Comparison of ENCODE assay signal across 20 cellular contexts in genomic region chr16:56982695-56983094, GRCh38. TPM values are rescaled to one million over a fixed set of nuclear protein-coding genes. Genes with fewer than 3 reads are reported as not detected.
DNase-seq lines count a peak whose midpoint lies in the region; ATAC-seq and TF ChIP-seq lines count a peak whose summit lies in the region.
"Had no signal": no experiment of that assay in that cellular context is flagged by ENCODE, and none has a peak within 500 bp of the region (broad histone marks: within the 10 kb centered on the region; RNA-seq: fewer than 3 reads in every experiment).

No MANE protein-coding gene starts in this region.

- CTCF ChIA-PET in activated CD4-positive, alpha-beta T cell treated with anti-CD3 and anti-CD28 coated beads for 36 hours (lab: Charles Lee): interaction anchor here (0.6 to 1.4 kb wide), 2 partner anchors 41 to 187 kb away, joined by 3 read pairs; no protein-coding TSS in a partner anchor
- CTCF ChIA-PET in activated CD8-positive, alpha-beta T cell treated with anti-CD3 and anti-CD28 coated beads for 36 hours (lab: Charles Lee): interaction anchor here (1.2 to 8.3 kb wide), 2 partner anchors 12 to 18 kb away, joined by 4 to 87 read pairs; partner anchors contain the start of gene CETP

- intact Hi-C loops in activated CD4-positive, alpha-beta T cell treated with anti-CD3 and anti-CD28 coated beads for 36 hours (cut with DNase I, micrococcal nuclease): no loop called here
- intact Hi-C loops in activated CD8-positive, alpha-beta T cell treated with anti-CD3 and anti-CD28 coated beads for 36 hours (cut with micrococcal nuclease): no loop called here
- intact Hi-C loops in ascending aorta (cut with DNase I): no loop called here

- no peaks in the 10 kb centered on the region for H3K27me3 Mint-ChIP-seq in activated CD4-positive, alpha-beta T cell treated with anti-CD3 and anti-CD28 coated beads for 36 hours
- no peaks in the 10 kb centered on the region for H3K27me3 Mint-ChIP-seq in CD4-positive, CD25-positive, alpha-beta regulatory T cell
- H3K27me3 Mint-ChIP-seq in activated CD8-positive, alpha-beta T cell treated with anti-CD3 and anti-CD28 coated beads for 36 hours: no peaks in the 10 kb centered on the region
- H3K27me3 Mint-ChIP-seq in glutamatergic neuron (ENCODE audit: unreplicated experiment): no peaks in the 10 kb centered on the region

- no peaks in the 10 kb centered on the region for H3K9me3 Mint-ChIP-seq in activated CD4-positive, alpha-beta T cell treated with anti-CD3 and anti-CD28 coated beads for 36 hours (ENCODE audit: low read depth)
- no peaks in the 10 kb centered on the region for H3K9me3 Mint-ChIP-seq in CD4-positive, CD25-positive, alpha-beta regulatory T cell
- H3K9me3 Mint-ChIP-seq in activated CD8-positive, alpha-beta T cell treated with anti-CD3 and anti-CD28 coated beads for 36 hours: no peaks in the 10 kb centered on the region
- H3K9me3 Mint-ChIP-seq in glutamatergic neuron (ENCODE audit: unreplicated experiment): peaks cover 2% of the 10 kb centered on the region

- TF ChIP-seq CTCF in activated CD8-positive, alpha-beta T cell treated with anti-CD3 and anti-CD28 coated beads for 36 hours (IDR thresholded peaks at IDR 0.05): no peak
- TF ChIP-seq CTCF in glutamatergic neuron (IDR thresholded peaks at IDR 0.05; ENCODE audit: partially characterized antibody, unreplicated experiment) (no peak), ascending aorta (IDR thresholded peaks at IDR 0.05) (no peak)

- no peaks in the 10 kb centered on the region for H3K9me3 ChIP-seq in CD4-positive, CD25-positive, alpha-beta regulatory T cell (ENCODE audit: control insufficient read depth in 2 of 2, low read length in 2 of 2)
- no peaks in the 10 kb centered on the region for H3K9me3 ChIP-seq in ascending aorta
- H3K9me3 ChIP-seq: esophagus squamous epithelium, thoracic aorta had no signal

- H3K27ac Mint-ChIP-seq in activated CD4-positive, alpha-beta T cell treated with anti-CD3 and anti-CD28 coated beads for 36 hours: peak overlapping the region; percentile 69
- H3K27ac Mint-ChIP-seq in CD4-positive, CD25-positive, alpha-beta regulatory T cell: peak overlapping the region in 2 of 3 donors; percentile 40 to 91
- H3K27ac Mint-ChIP-seq in activated CD8-positive, alpha-beta T cell treated with anti-CD3 and anti-CD28 coated beads for 36 hours: peak overlapping the region; percentile 99
- H3K27ac Mint-ChIP-seq in glutamatergic neuron (ENCODE audit: unreplicated experiment): peak overlapping the region; percentile 38

- peaks cover 36% of the 10 kb centered on the region for H3K4me1 ChIP-seq in CD4-positive, CD25-positive, alpha-beta regulatory T cell (ENCODE audit: control insufficient read depth, insufficient read depth, low read length, poor library complexity, severe bottlenecking)
- peaks cover 0 to 14% of the 10 kb centered on the region in 2 donors for H3K4me1 ChIP-seq in ascending aorta

- peaks cover 56% of the 10 kb centered on the region for H3K4me1 Mint-ChIP-seq in activated CD4-positive, alpha-beta T cell treated with anti-CD3 and anti-CD28 coated beads for 36 hours
- peaks cover 4 to 71% (median 38%) of the 10 kb centered on the region in 4 donors for H3K4me1 Mint-ChIP-seq in CD4-positive, CD25-positive, alpha-beta regulatory T cell
- peaks cover 82% of the 10 kb centered on the region for H3K4me1 Mint-ChIP-seq in activated CD8-positive, alpha-beta T cell treated with anti-CD3 and anti-CD28 coated beads for 36 hours (ENCODE audit: low read depth)
- peaks cover 6% of the 10 kb centered on the region for H3K4me1 Mint-ChIP-seq in glutamatergic neuron (ENCODE audit: low read depth, unreplicated experiment)

- H3K36me3 Mint-ChIP-seq in activated CD4-positive, alpha-beta T cell treated with anti-CD3 and anti-CD28 coated beads for 36 hours (ENCODE audit: low read depth): peaks cover 47% of the 10 kb centered on the region
- H3K36me3 Mint-ChIP-seq in CD4-positive, CD25-positive, alpha-beta regulatory T cell: peaks cover 30% of the 10 kb centered on the region
- peaks cover 53% of the 10 kb centered on the region for H3K36me3 Mint-ChIP-seq in activated CD8-positive, alpha-beta T cell treated with anti-CD3 and anti-CD28 coated beads for 36 hours (ENCODE audit: low read depth)
- no peaks in the 10 kb centered on the region for H3K36me3 Mint-ChIP-seq in glutamatergic neuron (ENCODE audit: unreplicated experiment)

- H3K27ac ChIP-seq in CD4-positive, CD25-positive, alpha-beta regulatory T cell (ENCODE audit: insufficient read depth, low read length, poor library complexity, severe bottlenecking): no peak overlapping the region
- H3K27ac ChIP-seq in ascending aorta: no peak overlapping the region
- H3K27ac ChIP-seq: esophagus squamous epithelium, thoracic aorta had no signal

- H3K27me3 ChIP-seq in CD4-positive, CD25-positive, alpha-beta regulatory T cell (ENCODE audit: control insufficient read depth, insufficient read depth, low read length): no peaks in the 10 kb centered on the region
- H3K27me3 ChIP-seq in ascending aorta: no peaks in the 10 kb centered on the region
- H3K27me3 ChIP-seq: esophagus squamous epithelium had no signal

- peaks cover 18% of the 10 kb centered on the region for H3K36me3 ChIP-seq in CD4-positive, CD25-positive, alpha-beta regulatory T cell (ENCODE audit: control insufficient read depth, insufficient read depth, low read length)
- H3K36me3 ChIP-seq in ascending aorta: no peaks in the 10 kb centered on the region
- H3K36me3 ChIP-seq: thoracic aorta had no signal

- H3K4me3 Mint-ChIP-seq in activated CD4-positive, alpha-beta T cell treated with anti-CD3 and anti-CD28 coated beads for 36 hours: no peak overlapping the region
- peak overlapping the region in 2 of 4 donors; percentile 35 to 69 for H3K4me3 Mint-ChIP-seq in CD4-positive, CD25-positive, alpha-beta regulatory T cell
- no peak overlapping the region for H3K4me3 Mint-ChIP-seq in activated CD8-positive, alpha-beta T cell treated with anti-CD3 and anti-CD28 coated beads for 36 hours
- H3K4me3 Mint-ChIP-seq in glutamatergic neuron (ENCODE audit: unreplicated experiment): no peak overlapping the region

- POLR2A ChIA-PET in activated CD4-positive, alpha-beta T cell treated with anti-CD3 and anti-CD28 coated beads for 36 hours (lab: Charles Lee): no interaction called here
- POLR2A ChIA-PET in activated CD8-positive, alpha-beta T cell treated with anti-CD3 and anti-CD28 coated beads for 36 hours (lab: Charles Lee): interaction anchor here (0.7 to 21.4 kb wide), 6 partner anchors 8 to 53 kb away, joined by 3 to 367 read pairs (median 12); no protein-coding TSS in a partner anchor

- no peak for ATAC-seq in activated CD4-positive, alpha-beta T cell treated with anti-CD3 and anti-CD28 coated beads for 36 hours
- no peak for ATAC-seq in CD4-positive, CD25-positive, alpha-beta regulatory T cell (ENCODE audit: low read depth in 2 of 2)
- no peak for ATAC-seq in activated CD8-positive, alpha-beta T cell treated with anti-CD3 and anti-CD28 coated beads for 36 hours
- ATAC-seq in HG03025 (IDR thresholded peaks at IDR 0.05; ENCODE audit: low FRiP score, unreplicated experiment): no peak

- DNase-seq in activated CD4-positive, alpha-beta T cell treated with anti-CD3 and anti-CD28 coated beads for 36 hours: no peak
- no peak for DNase-seq in activated CD4-positive, alpha-beta T cell treated with anti-CD3 and anti-CD28 coated beads, Interleukin-2, amount 50 U/mL, for 1 hour
- DNase-seq in CD4-positive, CD25-positive, alpha-beta regulatory T cell: no peak
- no peak for DNase-seq in activated CD8-positive, alpha-beta T cell treated with anti-CD3 and anti-CD28 coated beads for 36 hours
- no peak for DNase-seq in glutamatergic neuron
- DNase-seq in ascending aorta (ENCODE audit: low spot score in 2 of 2): no peak
- DNase-seq in NCI-H748 (lab: John Stamatoyannopoulos, UW; ENCODE audit: unreplicated experiment): no peak
- DNase-seq: effector memory CD4-positive, alpha-beta T cell; esophagus squamous epithelium; KG1; NCI-H187; NCI-H774; OCI-M1; SHP77 had no signal

- no peak overlapping the region for H3K4me3 ChIP-seq in CD4-positive, CD25-positive, alpha-beta regulatory T cell (ENCODE audit: low read depth, low read length)
- no peak overlapping the region for H3K4me3 ChIP-seq in ascending aorta
- H3K4me3 ChIP-seq: esophagus squamous epithelium, thoracic aorta had no signal

RNA-seq across cellular contexts. Expression of gene NLRC5, which starts 6.7 kb away (rescaled TPM):
- total RNA-seq in activated CD4-positive, alpha-beta T cell treated with anti-CD3 and anti-CD28 coated beads for 36 hours: 100 to 1,000 TPM; 143 to 175 TPM
- total RNA-seq in CD4-positive, CD25-positive, alpha-beta regulatory T cell: 842 TPM
- polyA plus RNA-seq in CD4-positive, CD25-positive, alpha-beta regulatory T cell: 100 to 1,000 TPM in 1 of 4 donors, 10 to 100 TPM in 3; 75.3 to 112 (median 97.2) TPM
- total RNA-seq in activated CD8-positive, alpha-beta T cell treated with anti-CD3 and anti-CD28 coated beads for 36 hours: 100 to 1,000 TPM; 135 to 153 TPM
- total RNA-seq in glutamatergic neuron (ENCODE audit: unreplicated experiment) (1.5 TPM), ascending aorta (46.7 TPM)

RNA-seq across cellular contexts. Expression of gene CETP, which starts 20.9 kb away (rescaled TPM):
- total RNA-seq in activated CD4-positive, alpha-beta T cell treated with anti-CD3 and anti-CD28 coated beads for 36 hours: under 1 TPM in 1 of 2 experiments, not detected in 1; 0.14 TPM
- total RNA-seq in CD4-positive, CD25-positive, alpha-beta regulatory T cell: not detected
- polyA plus RNA-seq in CD4-positive, CD25-positive, alpha-beta regulatory T cell: under 1 TPM in 1 of 4 donors, not detected in 3; 0.27 TPM
- not detected for total RNA-seq in activated CD8-positive, alpha-beta T cell treated with anti-CD3 and anti-CD28 coated beads for 36 hours
- total RNA-seq in glutamatergic neuron (ENCODE audit: unreplicated experiment) (not detected), ascending aorta (not detected)
- total RNA-seq: chondrocyte, H4, kidney epithelial cell, osteocyte, thoracic aorta had no signal

RNA-seq across cellular contexts. Expression of gene HERPUD1, which starts 50.8 kb away (rescaled TPM):
- total RNA-seq in activated CD4-positive, alpha-beta T cell treated with anti-CD3 and anti-CD28 coated beads for 36 hours: 100 to 1,000 TPM; 136 to 195 TPM
- total RNA-seq in CD4-positive, CD25-positive, alpha-beta regulatory T cell: 454 TPM
- polyA plus RNA-seq in CD4-positive, CD25-positive, alpha-beta regulatory T cell: 100 to 1,000 TPM; 133 to 174 (median 144) TPM
- 100 to 1,000 TPM; 142 to 150 TPM for total RNA-seq in activated CD8-positive, alpha-beta T cell treated with anti-CD3 and anti-CD28 coated beads for 36 hours
- total RNA-seq in glutamatergic neuron (ENCODE audit: unreplicated experiment) (160 TPM), ascending aorta (108 TPM)

Comparison
In these comparisons a context has a peak if more than half of its experiments do, and no peak if none do; other contexts are left out.
1. H3K27ac Mint-ChIP-seq: peak in every context shown above with its lines; median percentile 99 in activated CD8-positive, alpha-beta T cell treated with anti-CD3 and anti-CD28 coated beads for 36 hours; 69 in activated CD4-positive, alpha-beta T cell treated with anti-CD3 and anti-CD28 coated beads for 36 hours; 66 in CD4-positive, CD25-positive, alpha-beta regulatory T cell; 38 in glutamatergic neuron.
2. RNA of gene NLRC5, which starts 6.7 kb away (total RNA-seq): 842 TPM in CD4-positive, CD25-positive, alpha-beta regulatory T cell (single experiment), 143 to 175 TPM in activated CD4-positive, alpha-beta T cell treated with anti-CD3 and anti-CD28 coated beads for 36 hours, 135 to 153 TPM in activated CD8-positive, alpha-beta T cell treated with anti-CD3 and anti-CD28 coated beads for 36 hours and 46.7 TPM in ascending aorta (single experiment); 1.5 TPM in glutamatergic neuron (single experiment); every median in the first group is over 10 times any median in the second.